In the genomic region with DNA sequence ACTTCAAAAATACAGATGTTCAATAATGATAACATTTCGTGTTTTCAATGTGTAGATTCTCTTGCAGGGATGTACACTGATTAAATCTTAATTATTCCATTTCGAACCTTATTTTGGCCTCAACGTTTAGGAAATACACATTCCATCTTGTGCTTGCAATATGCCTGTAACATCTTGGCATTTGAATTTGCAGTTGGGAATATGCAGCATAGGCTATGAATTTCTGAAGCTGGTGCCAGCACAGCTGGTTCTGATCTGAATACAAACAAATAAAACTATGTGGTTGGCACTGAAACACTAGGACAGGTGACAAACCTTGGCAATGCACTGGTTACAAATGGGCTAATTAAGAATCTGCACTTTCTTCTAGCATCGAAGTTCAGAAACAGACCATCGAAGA, we compare ENCODE assay signal across 22 cellular contexts.
"Had no signal": no experiment of that assay in that cellular context is flagged by ENCODE, and none has a peak within 500 bp of the region (broad histone marks: within the 10 kb centered on the region; RNA-seq: fewer than 3 reads in every experiment).

No MANE protein-coding gene starts in this region.

- H3K4me1 Mint-ChIP-seq: activated B cell treated with CpG ODN at 0.5 μM for 24 hours; activated naive CD4-positive, alpha-beta T cell treated with anti-CD3 and anti-CD28 coated beads, Interleukin-2, amount 50 U/mL, for 24 hours had no signal

- H3K36me3 Mint-ChIP-seq: activated naive CD4-positive, alpha-beta T cell treated with anti-CD3 and anti-CD28 coated beads, Interleukin-2, amount 50 U/mL, for 24 hours had no signal

- H3K27me3 ChIP-seq: ascending aorta, body of pancreas, MG63 had no signal

- H3K9me3 ChIP-seq: ascending aorta, body of pancreas, MG63 had no signal

- DNase-seq: activated B cell treated with CpG ODN at 0.5 μM for 24 hours; activated CD8-positive, alpha-beta memory T cell treated with anti-CD3 and anti-CD28 coated beads, Interleukin-2, amount 50 U/mL, for 4 hours; activated CD8-positive, alpha-beta T cell treated with anti-CD3 and anti-CD28 coated beads for 36 hours; amniotic stem cell; body of pancreas; central memory CD4-positive, alpha-beta T cell; KG1; MG63; MV-4-11; NCI-H1092 treated with DMSO at 0.1 percent for 48 hours; NCI-H1417 treated with DMSO at 0.1 percent for 48 hours; NCI-H1694; NCI-H2029; NCI-H2107; NCI-H2171 treated with DMSO at 0.1 percent for 48 hours; NCI-H226; NCI-H69; PC-3; SHP77 treated with DMSO at 0.1 percent for 48 hours had no signal

- H3K4me1 ChIP-seq: body of pancreas had no signal

- H3K27ac ChIP-seq: body of pancreas had no signal

- H3K9me3 Mint-ChIP-seq: activated B cell treated with CpG ODN at 0.5 μM for 24 hours; activated CD8-positive, alpha-beta T cell treated with anti-CD3 and anti-CD28 coated beads for 36 hours; activated naive CD4-positive, alpha-beta T cell treated with anti-CD3 and anti-CD28 coated beads, Interleukin-2, amount 50 U/mL, for 24 hours; T-helper 1 cell treated with Interleukin-12 subunit alpha and Interleukin-12 subunit beta and Interleukin-4 antibody, amounts not matched to agents 30 μg/mL and 1 μg/mL, for 36 hours had no signal

- H3K4me3 Mint-ChIP-seq: activated B cell treated with CpG ODN at 0.5 μM for 24 hours; activated CD8-positive, alpha-beta T cell treated with anti-CD3 and anti-CD28 coated beads for 36 hours; activated naive CD4-positive, alpha-beta T cell treated with anti-CD3 and anti-CD28 coated beads, Interleukin-2, amount 50 U/mL, for 24 hours; T-helper 1 cell treated with Interleukin-12 subunit alpha and Interleukin-12 subunit beta and Interleukin-4 antibody, amounts not matched to agents 30 μg/mL and 1 μg/mL, for 36 hours had no signal

- H3K27ac Mint-ChIP-seq: activated B cell treated with CpG ODN at 0.5 μM for 24 hours; activated CD8-positive, alpha-beta T cell treated with anti-CD3 and anti-CD28 coated beads for 36 hours; activated naive CD4-positive, alpha-beta T cell treated with anti-CD3 and anti-CD28 coated beads, Interleukin-2, amount 50 U/mL, for 24 hours; T-helper 1 cell treated with Interleukin-12 subunit alpha and Interleukin-12 subunit beta and Interleukin-4 antibody, amounts not matched to agents 30 μg/mL and 1 μg/mL, for 36 hours had no signal

- H3K4me3 ChIP-seq: ascending aorta, body of pancreas, MG63 had no signal
